Comparison of ENCODE assay signal across 12 cellular contexts in the genomic region with DNA sequence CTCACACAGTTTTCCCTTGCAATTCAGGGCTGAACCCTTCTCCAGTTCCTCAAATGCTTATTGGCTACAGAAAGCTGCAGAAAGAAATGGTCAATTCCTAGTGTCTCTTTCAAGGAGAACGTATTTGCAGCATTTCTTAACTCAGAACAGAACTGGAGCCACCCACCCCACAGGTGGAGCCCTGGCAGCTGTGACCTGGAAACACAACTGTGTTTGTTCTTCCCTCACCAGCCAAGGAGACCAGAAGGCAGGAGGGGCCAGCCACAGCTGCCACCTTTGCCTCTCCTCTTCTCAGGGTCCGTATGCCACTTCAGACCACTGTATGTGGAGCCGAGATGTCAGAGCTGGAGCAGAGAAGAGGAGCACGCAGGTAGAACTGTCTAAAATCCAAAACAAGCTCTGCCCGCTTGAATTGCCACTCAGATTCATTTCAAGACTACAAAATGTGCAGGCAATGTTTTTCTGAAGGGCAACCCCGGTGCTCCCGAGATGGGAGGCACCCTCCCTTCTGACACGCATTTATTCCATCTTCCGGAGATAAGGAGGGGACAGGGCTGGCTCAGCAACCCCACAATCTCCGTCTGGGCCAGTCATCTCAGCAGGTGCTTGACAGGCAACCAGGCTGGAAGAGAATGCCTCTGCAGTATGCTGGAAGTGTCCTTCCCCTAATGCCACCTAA. TPM values are rescaled to one million over a fixed set of nuclear protein-coding genes. Genes with fewer than 3 reads are reported as not detected.
DNase-seq lines count a peak whose midpoint lies in the region; ATAC-seq and TF ChIP-seq lines count a peak whose summit lies in the region.
"Had no signal": no experiment of that assay in that cellular context is flagged by ENCODE, and none has a peak within 500 bp of the region (broad histone marks: within the 10 kb centered on the region; RNA-seq: fewer than 3 reads in every experiment).

No MANE protein-coding gene starts in this region.

- H3K27me3 Mint-ChIP-seq in T-helper 2 cell treated with Interferon-gamma antibody and Interleukin-4, amounts not matched to agents 5 μg/mL and 100 μg/mL, for 36 hours (ENCODE audit: low read depth) = no peaks in the 10 kb centered on the region
- no peaks in the 10 kb centered on the region for H3K27me3 Mint-ChIP-seq in activated naive CD8-positive, alpha-beta T cell treated with anti-CD3 and anti-CD28 coated beads, Interleukin-2, amount 10 ng/mL, durations not matched to agents 7 days and 5 days

- H3K27ac Mint-ChIP-seq in T-helper 2 cell treated with Interferon-gamma antibody and Interleukin-4, amounts not matched to agents 5 μg/mL and 100 μg/mL, for 36 hours = peak overlapping the region; percentile 73
- H3K27ac Mint-ChIP-seq in activated naive CD8-positive, alpha-beta T cell treated with anti-CD3 and anti-CD28 coated beads, Interleukin-2, amount 10 ng/mL, durations not matched to agents 7 days and 5 days = peak overlapping the region; percentile 88

- DNase-seq in NAMALWA (ENCODE audit: low spot score) (peak; percentile 32), SKM-1 treated with dmso at 0.1 percent for 144 hours (lab: John Stamatoyannopoulos, UW; ENCODE audit: unreplicated experiment) (no peak), omental fat pad (ENCODE audit: low spot score) (no peak)
- DNase-seq in T-helper 2 cell treated with Interferon-gamma antibody and Interleukin-4, amounts not matched to agents 5 μg/mL and 100 μg/mL, for 36 hours (ENCODE audit: low spot score) = peak; percentile 76
- DNase-seq in activated naive CD8-positive, alpha-beta T cell treated with anti-CD3 and anti-CD28 coated beads, Interleukin-2, amount 10 ng/mL, durations not matched to agents 7 days and 5 days = no peak
- peak; percentile 67 to 70 for DNase-seq in stimulated activated CD4-positive, alpha-beta T cell treated with anti-CD3 and anti-CD28 coated beads, Interleukin-2, amount 100 ng/mL, for 24 hours
- DNase-seq: anterior cingulate cortex, hippocampal formation, mesenchymal stem cell, NCI-H1105, OCI-M1 had no signal

- no peak for TF ChIP-seq CTCF in omental fat pad (IDR thresholded peaks at IDR 0.05)

- H3K36me3 Mint-ChIP-seq in T-helper 2 cell treated with Interferon-gamma antibody and Interleukin-4, amounts not matched to agents 5 μg/mL and 100 μg/mL, for 36 hours (ENCODE audit: low read depth) = peaks cover 78% of the 10 kb centered on the region
- H3K36me3 Mint-ChIP-seq in activated naive CD8-positive, alpha-beta T cell treated with anti-CD3 and anti-CD28 coated beads, Interleukin-2, amount 10 ng/mL, durations not matched to agents 7 days and 5 days = peaks cover 40% of the 10 kb centered on the region

- peak overlapping the region; percentile 72 for H3K4me3 Mint-ChIP-seq in T-helper 2 cell treated with Interferon-gamma antibody and Interleukin-4, amounts not matched to agents 5 μg/mL and 100 μg/mL, for 36 hours
- H3K4me3 Mint-ChIP-seq in activated naive CD8-positive, alpha-beta T cell treated with anti-CD3 and anti-CD28 coated beads, Interleukin-2, amount 10 ng/mL, durations not matched to agents 7 days and 5 days = peak overlapping the region; percentile 43

- peaks cover 75% of the 10 kb centered on the region for H3K4me1 Mint-ChIP-seq in T-helper 2 cell treated with Interferon-gamma antibody and Interleukin-4, amounts not matched to agents 5 μg/mL and 100 μg/mL, for 36 hours (ENCODE audit: low read depth)
- H3K4me1 Mint-ChIP-seq in activated naive CD8-positive, alpha-beta T cell treated with anti-CD3 and anti-CD28 coated beads, Interleukin-2, amount 10 ng/mL, durations not matched to agents 7 days and 5 days = peaks cover 84% of the 10 kb centered on the region

- no peaks in the 10 kb centered on the region for H3K9me3 Mint-ChIP-seq in T-helper 2 cell treated with Interferon-gamma antibody and Interleukin-4, amounts not matched to agents 5 μg/mL and 100 μg/mL, for 36 hours
- H3K9me3 Mint-ChIP-seq in activated naive CD8-positive, alpha-beta T cell treated with anti-CD3 and anti-CD28 coated beads, Interleukin-2, amount 10 ng/mL, durations not matched to agents 7 days and 5 days = no peaks in the 10 kb centered on the region

- POLR2A ChIA-PET in activated naive CD8-positive, alpha-beta T cell treated with anti-CD3 and anti-CD28 coated beads, Interleukin-2, amount 10 ng/mL, durations not matched to agents 7 days and 5 days (lab: Charles Lee) = interaction anchor here (1.3 to 5.0 kb wide), 4 partner anchors 15 to 47 kb away, joined by 4 to 66 read pairs (median 6); a partner anchor contains a TSS

- no peak for ATAC-seq in activated naive CD8-positive, alpha-beta T cell treated with anti-CD3 and anti-CD28 coated beads, Interleukin-2, amount 10 ng/mL, durations not matched to agents 7 days and 5 days (ENCODE audit: low read depth)
- ATAC-seq in GM21737 (IDR thresholded peaks at IDR 0.05; ENCODE audit: unreplicated experiment) (no peak), omental fat pad (ENCODE audit: low FRiP score) (no peak)

RNA-seq across cellular contexts. Expression of a gene that starts 16.7 kb away (rescaled TPM):
- 100 to 1,000 TPM; 252 to 276 TPM for total RNA-seq in activated naive CD8-positive, alpha-beta T cell treated with anti-CD3 and anti-CD28 coated beads, Interleukin-2, amount 10 ng/mL, durations not matched to agents 7 days and 5 days
- 1 to 10 TPM; 2.0 to 4.7 (median 2.6) TPM for total RNA-seq in omental fat pad

RNA-seq across cellular contexts. Expression of a gene that starts 51.9 kb away (rescaled TPM):
- 10 to 100 TPM in 1 of 2 experiments, 1 to 10 TPM in 1; 9.8 to 11.2 TPM for total RNA-seq in activated naive CD8-positive, alpha-beta T cell treated with anti-CD3 and anti-CD28 coated beads, Interleukin-2, amount 10 ng/mL, durations not matched to agents 7 days and 5 days
- total RNA-seq in omental fat pad = 100 to 1,000 TPM; 247 to 294 (median 285) TPM

Comparison
In these comparisons a context has a peak if more than half of its experiments do, and no peak if none do; other contexts are left out.
1. DNase-seq: peak in NAMALWA (single experiment), T-helper 2 cell treated with Interferon-gamma antibody and Interleukin-4, amounts not matched to agents 5 μg/mL and 100 μg/mL, for 36 hours (single experiment) and stimulated activated CD4-positive, alpha-beta T cell treated with anti-CD3 and anti-CD28 coated beads, Interleukin-2, amount 100 ng/mL, for 24 hours (2 of 2); none in activated naive CD8-positive, alpha-beta T cell treated with anti-CD3 and anti-CD28 coated beads, Interleukin-2, amount 10 ng/mL, durations not matched to agents 7 days and 5 days (single experiment), SKM-1 treated with dmso at 0.1 percent for 144 hours (single experiment) and omental fat pad (single experiment).
2. RNA of a gene that starts 16.7 kb away (total RNA-seq): 252 to 276 TPM in activated naive CD8-positive, alpha-beta T cell treated with anti-CD3 and anti-CD28 coated beads, Interleukin-2, amount 10 ng/mL, durations not matched to agents 7 days and 5 days; 2.0 to 4.7 TPM in omental fat pad; every median in the first group is over 10 times any median in the second.
3. RNA of a gene that starts 51.9 kb away (total RNA-seq): 247 to 294 TPM in omental fat pad; 9.8 to 11.2 TPM in activated naive CD8-positive, alpha-beta T cell treated with anti-CD3 and anti-CD28 coated beads, Interleukin-2, amount 10 ng/mL, durations not matched to agents 7 days and 5 days; every median in the first group is over 10 times any median in the second.